7 cellular contexts compared by ENCODE assay signal in genomic region chr16:21517263-21517662, GRCh38.
DNase-seq lines count a peak whose midpoint lies in the region; ATAC-seq, FAIRE-seq and TF ChIP-seq lines count a peak whose summit lies in the region.
"Not testable (repeated sequence)": the region's sequence is repeated elsewhere in the genome, so short reads cannot be mapped to it uniquely, and the experiment has no call there.

No MANE protein-coding gene starts in this region.

- H3K4me1 ChIP-seq in GM23338 (ENCODE audit: insufficient read depth) (peaks cover 46% of the 10 kb centered on the region), adipocyte (ENCODE audit: control insufficient read depth, insufficient read depth, low read length) (peaks cover 45% of the 10 kb centered on the region), heart left ventricle (peaks cover 10 to 83% (median 54%) of the 10 kb centered on the region in 12 donors), prostate gland (replicated peaks) (peaks cover 30% of the 10 kb centered on the region)

- not testable (repeated sequence) for H3K36me3 ChIP-seq in GM23338 (ENCODE audit: insufficient read depth); adipocyte (ENCODE audit: control insufficient read depth, insufficient read depth, low read length, severe bottlenecking); heart left ventricle; prostate gland

- H3K36me3 Mint-ChIP-seq in GM23338 (ENCODE audit: low read depth) = peaks cover 57% of the 10 kb centered on the region
- not testable (repeated sequence) for H3K36me3 Mint-ChIP-seq in T-cell

- H3K27ac ChIP-seq in GM23338 (ENCODE audit: low read depth) = not testable (repeated sequence)
- H3K27ac ChIP-seq in heart left ventricle (peak overlapping the region; percentile 20 to 87 (median 73)), prostate gland (peak overlapping the region; percentile 26 to 77)

- peaks cover 43% of the 10 kb centered on the region for H3K4me1 Mint-ChIP-seq in GM23338
- H3K4me1 Mint-ChIP-seq in T-cell = peaks cover 43 to 52% (median 51%) of the 10 kb centered on the region in 3 donors

- not testable (repeated sequence) for H3K9me3 Mint-ChIP-seq in GM23338, T-cell

- peak; percentile 5 for FAIRE-seq in GM12892 (lab: Jason Lieb, UNC)

- intact Hi-C loops in heart left ventricle (cut with DNase I) = not testable (repeated sequence)
- intact Hi-C loops in prostate gland (cut with DNase I) = loop anchor here (10.0 kb wide), 1 partner anchor 678 kb away; no protein-coding TSS in a partner anchor

- H3K4me2 ChIP-seq in GM23338 = peak overlapping the region; percentile 72

- DNase-seq in GM12892 (ENCODE audit: insufficient read length); GM23338 (ENCODE audit: low spot score); adipocyte (ENCODE audit: low read depth); prostate gland (ENCODE audit: low spot score): not testable (repeated sequence)
- DNase-seq in T-cell (peak in 1 of 34 experiments; percentile 1), heart left ventricle (peak in 2 of 5 donors; percentile 3 to 17)

- H4K20me1 ChIP-seq in GM23338 (replicated peaks; ENCODE audit: insufficient read depth) = peaks cover 56% of the 10 kb centered on the region

- WGBS in heart left ventricle, 4 donors = 81 to 87% (median 85%) methylated on average over 10 of the region's 10 CpGs
- 75% methylated on average over 10 of the region's 10 CpGs for WGBS in prostate gland

- not testable (repeated sequence) for H3K27me3 ChIP-seq in GM23338 (ENCODE audit: insufficient read depth); adipocyte (replicated peaks; ENCODE audit: control insufficient read depth, insufficient read depth, low read length); heart left ventricle; prostate gland (replicated peaks; ENCODE audit: insufficient read depth)

- H3F3A ChIP-seq in GM23338 (replicated peaks; ENCODE audit: low read depth) = peaks cover 25% of the 10 kb centered on the region

- CTCF ChIA-PET in T-cell (lab: Charles Lee) = not testable (repeated sequence)

- not testable (repeated sequence) for H3K9me3 ChIP-seq in adipocyte (ENCODE audit: control insufficient read depth, low read length); heart left ventricle; prostate gland

- not testable (repeated sequence) for TF ChIP-seq EP300 in Ishikawa (IDR thresholded peaks at IDR 0.05; ENCODE audit: borderline replicate concordance)

- H3K4me3 Mint-ChIP-seq in GM23338 (peak overlapping the region; percentile 50; the same call in 1 of the 3 replicates), T-cell (peak overlapping the region; percentile 59 to 98 (median 95))

- peak overlapping the region; percentile 25 for H3K9ac ChIP-seq in adipocyte (ENCODE audit: low read length)

- ATAC-seq in GM23338; T-cell (replicated peaks in 1 of 4); heart left ventricle: not testable (repeated sequence)

- TF ChIP-seq RAD21 in Ishikawa (IDR thresholded peaks at IDR 0.05; ENCODE audit: low read depth) = not testable (repeated sequence)

- H3K4me3 ChIP-seq in GM23338 (peak overlapping the region; percentile 47), adipocyte (ENCODE audit: low read length) (peak overlapping the region; percentile 47), heart left ventricle (peak overlapping the region in 5 of 12 donors; percentile 7 to 37 (median 35))
- H3K4me3 ChIP-seq in prostate gland = not testable (repeated sequence)

- H3K27ac Mint-ChIP-seq in GM23338 = not testable (repeated sequence)
- H3K27ac Mint-ChIP-seq in T-cell = peak overlapping the region; percentile 72 to 75

- not testable (repeated sequence) for TF ChIP-seq CTCF in GM23338 (conservative IDR thresholded peaks at IDR 0.05; ENCODE audit: low read depth in 2 of 2); heart left ventricle (IDR thresholded peaks at IDR 0.05); prostate gland (IDR thresholded peaks at IDR 0.05)

- H3K9me2 ChIP-seq in GM23338 (ENCODE audit: insufficient read depth) = not testable (repeated sequence)

- H3K79me2 ChIP-seq in GM23338 (replicated peaks; ENCODE audit: insufficient read depth) = peaks cover 75% of the 10 kb centered on the region

- not testable (repeated sequence) for TF ChIP-seq POLR2A in GM12892 (IDR thresholded peaks at IDR 0.05; ENCODE audit: low read depth, low read length); heart left ventricle (IDR thresholded peaks at IDR 0.05); prostate gland (IDR thresholded peaks at IDR 0.05)

- POLR2A ChIA-PET in T-cell (lab: Charles Lee) = not testable (repeated sequence)

- peaks cover 25% of the 10 kb centered on the region for H3K27me3 Mint-ChIP-seq in GM23338 (ENCODE audit: insufficient read depth, low read depth, poor library complexity)
- H3K27me3 Mint-ChIP-seq in T-cell = not testable (repeated sequence)

- not testable (repeated sequence) for H2AFZ ChIP-seq in GM23338

TF ChIP-seq in Ishikawa, 13 proteins besides CTCF, POLR2A, EP300 and RAD21:
- peak; percentile 29; the same call in 1 of the 2 replicates for TF ChIP-seq YY1 (IDR thresholded peaks at IDR 0.05; ENCODE audit: low read depth)
- TF ChIP-seq MAX (IDR thresholded peaks at IDR 0.05) = 0 out of 2 replicates have a peak, but pooled peaks have one; percentile 25
- peak; percentile 55; the same call in 1 of the 2 replicates for TF ChIP-seq TCF12 (IDR thresholded peaks at IDR 0.05; ENCODE audit: low read depth)
TF ChIP-seq in Ishikawa: peak in this region for 3; not testable (repeated sequence) for 10.
